ENCODE assay signal across 2 cellular contexts in the genomic region with DNA sequence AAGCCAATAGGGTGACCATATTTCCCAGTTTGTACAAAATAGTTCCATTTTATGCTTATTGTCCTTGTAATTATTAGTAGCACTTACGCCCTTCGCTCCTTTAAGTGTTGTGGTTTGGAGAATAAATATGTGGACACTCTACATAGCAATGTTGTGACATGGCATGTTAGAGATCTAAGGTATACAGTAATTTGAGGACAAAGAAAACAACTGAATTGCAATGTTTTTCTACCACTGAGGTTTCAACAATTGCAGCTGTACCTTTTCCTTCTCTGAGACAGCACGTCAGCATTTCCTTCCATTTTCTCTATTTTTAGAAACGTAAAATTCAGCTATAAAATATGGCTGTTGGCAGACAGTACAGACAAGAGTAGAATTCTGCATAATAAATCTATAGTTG.
TF ChIP-seq lines count a peak whose summit lies in the region.

No MANE protein-coding gene starts in this region.

TF ChIP-seq in SK-N-SH, 30 proteins besides CTCF, POLR2A, EP300 and RAD21 (continued from another document):
- TF ChIP-seq, protein P1, sequence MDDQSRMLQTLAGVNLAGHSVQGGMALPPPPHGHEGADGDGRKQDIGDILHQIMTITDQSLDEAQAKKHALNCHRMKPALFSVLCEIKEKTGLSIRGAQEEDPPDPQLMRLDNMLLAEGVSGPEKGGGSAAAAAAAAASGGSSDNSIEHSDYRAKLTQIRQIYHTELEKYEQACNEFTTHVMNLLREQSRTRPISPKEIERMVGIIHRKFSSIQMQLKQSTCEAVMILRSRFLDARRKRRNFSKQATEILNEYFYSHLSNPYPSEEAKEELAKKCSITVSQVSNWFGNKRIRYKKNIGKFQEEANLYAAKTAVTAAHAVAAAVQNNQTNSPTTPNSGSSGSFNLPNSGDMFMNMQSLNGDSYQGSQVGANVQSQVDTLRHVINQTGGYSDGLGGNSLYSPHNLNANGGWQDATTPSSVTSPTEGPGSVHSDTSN (IDR thresholded peaks at IDR 0.05) = no peak

TF ChIP-seq in SK-N-SH treated with all-trans-retinoic acid at 6 μM for 48 hours, 23 proteins besides CTCF, POLR2A, EP300 and RAD21 (continued from another document):
- TF ChIP-seq, protein P2, sequence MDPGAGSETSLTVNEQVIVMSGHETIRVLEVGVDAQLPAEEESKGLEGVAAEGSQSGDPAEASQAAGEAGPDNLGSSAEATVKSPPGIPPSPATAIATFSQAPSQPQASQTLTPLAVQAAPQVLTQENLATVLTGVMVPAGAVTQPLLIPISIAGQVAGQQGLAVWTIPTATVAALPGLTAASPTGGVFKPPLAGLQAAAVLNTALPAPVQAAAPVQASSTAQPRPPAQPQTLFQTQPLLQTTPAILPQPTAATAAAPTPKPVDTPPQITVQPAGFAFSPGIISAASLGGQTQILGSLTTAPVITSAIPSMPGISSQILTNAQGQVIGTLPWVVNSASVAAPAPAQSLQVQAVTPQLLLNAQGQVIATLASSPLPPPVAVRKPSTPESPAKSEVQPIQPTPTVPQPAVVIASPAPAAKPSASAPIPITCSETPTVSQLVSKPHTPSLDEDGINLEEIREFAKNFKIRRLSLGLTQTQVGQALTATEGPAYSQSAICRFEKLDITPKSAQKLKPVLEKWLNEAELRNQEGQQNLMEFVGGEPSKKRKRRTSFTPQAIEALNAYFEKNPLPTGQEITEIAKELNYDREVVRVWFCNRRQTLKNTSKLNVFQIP (CRISPR knock-in tag; IDR thresholded peaks at IDR 0.05; ENCODE audit: borderline replicate concordance, low read depth) = no peak
- TF ChIP-seq ZC3H10 (CRISPR knock-in tag; IDR thresholded peaks at IDR 0.05) (no peak), TOX (CRISPR knock-in tag; IDR thresholded peaks at IDR 0.05; ENCODE audit: borderline replicate concordance) (no peak), SNAI2 (CRISPR knock-in tag; IDR thresholded peaks at IDR 0.05) (no peak), PPARA (CRISPR knock-in tag; IDR thresholded peaks at IDR 0.05; ENCODE audit: borderline replicate concordance) (no peak)
- TF ChIP-seq, protein P3, sequence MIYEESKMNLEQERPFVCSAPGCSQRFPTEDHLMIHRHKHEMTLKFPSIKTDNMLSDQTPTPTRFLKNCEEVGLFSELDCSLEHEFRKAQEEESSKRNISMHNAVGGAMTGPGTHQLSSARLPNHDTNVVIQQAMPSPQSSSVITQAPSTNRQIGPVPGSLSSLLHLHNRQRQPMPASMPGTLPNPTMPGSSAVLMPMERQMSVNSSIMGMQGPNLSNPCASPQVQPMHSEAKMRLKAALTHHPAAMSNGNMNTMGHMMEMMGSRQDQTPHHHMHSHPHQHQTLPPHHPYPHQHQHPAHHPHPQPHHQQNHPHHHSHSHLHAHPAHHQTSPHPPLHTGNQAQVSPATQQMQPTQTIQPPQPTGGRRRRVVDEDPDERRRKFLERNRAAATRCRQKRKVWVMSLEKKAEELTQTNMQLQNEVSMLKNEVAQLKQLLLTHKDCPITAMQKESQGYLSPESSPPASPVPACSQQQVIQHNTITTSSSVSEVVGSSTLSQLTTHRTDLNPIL (CRISPR knock-in tag; IDR thresholded peaks at IDR 0.05; ENCODE audit: low read depth) = no peak
TF ChIP-seq in SK-N-SH treated with all-trans-retinoic acid at 6 μM for 48 hours: peak in this region for 0.
